ENCODE assay signal across 18 cellular contexts in the genomic region with DNA sequence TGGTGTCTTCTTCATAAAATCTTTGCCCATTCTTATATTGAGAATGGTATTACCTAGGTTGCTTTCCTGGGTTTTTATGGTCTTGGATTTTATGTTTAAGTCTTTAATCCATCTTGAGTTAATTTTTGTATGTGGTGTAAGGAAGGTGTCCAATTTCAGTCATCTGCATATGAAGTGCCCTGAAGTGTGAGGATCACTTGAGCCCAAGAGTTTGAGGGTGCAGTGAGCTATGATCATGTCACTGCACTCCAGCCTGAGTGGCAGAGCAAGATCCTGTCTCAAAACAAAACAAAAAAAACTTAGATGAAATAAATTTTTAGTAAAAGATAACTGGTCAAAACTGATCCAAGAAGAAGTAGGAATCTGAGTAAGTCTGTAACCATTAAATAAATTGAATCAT.
"Had no signal": no experiment of that assay in that cellular context is flagged by ENCODE, and none has a peak within 500 bp of the region (broad histone marks: within the 10 kb centered on the region; RNA-seq: fewer than 3 reads in every experiment).

No MANE protein-coding gene starts in this region.

- H3K9me3 Mint-ChIP-seq: natural killer cell had no signal

- H3K4me3 Mint-ChIP-seq: natural killer cell; neural progenitor cell; stimulated activated naive B cell treated with anti-CD40 and anti-IgM and Interleukin-4, amounts not matched to agents 10 μg/mL and 1 μg/mL and 100 μg/mL, for 72 hours had no signal

- H3K27ac Mint-ChIP-seq: natural killer cell; neural progenitor cell; stimulated activated naive B cell treated with anti-CD40 and anti-IgM and Interleukin-4, amounts not matched to agents 10 μg/mL and 1 μg/mL and 100 μg/mL, for 72 hours had no signal

- DNase-seq: cortex of kidney; dorsolateral prefrontal cortex; effector CD8-positive, alpha-beta T cell; foreskin melanocyte; head of caudate nucleus; hippocampal formation; mammary epithelial cell; natural killer cell; nucleus accumbens; ovary; sigmoid colon; stimulated activated CD4-positive, alpha-beta T cell treated with anti-CD3 and anti-CD28 coated beads, Interleukin-2, amount 100 ng/mL, for 24 hours; stimulated activated CD4-positive, alpha-beta T cell treated with anti-CD3 and anti-CD28 coated beads, Interleukin-4, amount 100 ng/mL, for 4 hours; stimulated activated naive B cell treated with anti-CD40 and anti-IgM and Interleukin-4, amounts not matched to agents 10 μg/mL and 1 μg/mL and 100 μg/mL, for 72 hours; stomach; substantia nigra; trophoblast cell had no signal

- H3K4me1 Mint-ChIP-seq: natural killer cell had no signal
